In genomic region chr19:3094638-3095374, GRCh38 we compare ENCODE assay signal across 8 cellular contexts. TPM values are rescaled to one million over a fixed set of nuclear protein-coding genes. Genes with fewer than 3 reads are reported as not detected.
A peak's percentile ranks its signal among the peaks of the same experiment; 100 is the strongest.
DNase-seq lines count a peak whose midpoint lies in the region; ATAC-seq and TF ChIP-seq lines count a peak whose summit lies in the region.

No MANE protein-coding gene starts in this region.

- H3K27ac Mint-ChIP-seq in GM23338 (peak overlapping the region; percentile 59; the same call in 1 of the 2 replicates), mesothelial cell of epicardium (peak overlapping the region; percentile 72)

- TF ChIP-seq CTCF in AG10803 (conservative IDR thresholded peaks at IDR 0.05; ENCODE audit: low read length) (no peak), GM23338 (conservative IDR thresholded peaks at IDR 0.05; ENCODE audit: low read depth in 2 of 2) (no peak), cardiac fibroblast (IDR thresholded peaks at IDR 0.05; ENCODE audit: low read depth, low read length) (no peak), mesothelial cell of epicardium (IDR thresholded peaks at IDR 0.05; ENCODE audit: unreplicated experiment) (no peak), upper lobe of right lung (IDR thresholded peaks at IDR 0.05) (no peak)

- H3K27me3 ChIP-seq in GM23338 (ENCODE audit: insufficient read depth) (no peaks in the 10 kb centered on the region), upper lobe of right lung (no peaks in the 10 kb centered on the region)

- H3K36me3 Mint-ChIP-seq in GM23338 (ENCODE audit: low read depth) (no peaks in the 10 kb centered on the region), mesothelial cell of epicardium (no peaks in the 10 kb centered on the region)

- H3K27me3 Mint-ChIP-seq in GM23338 (ENCODE audit: insufficient read depth, low read depth, poor library complexity) = peaks cover 11% of the 10 kb centered on the region
- H3K27me3 Mint-ChIP-seq in mesothelial cell of epicardium (ENCODE audit: low read depth) = no peaks in the 10 kb centered on the region

- H4K20me1 ChIP-seq in GM23338 (replicated peaks; ENCODE audit: insufficient read depth) = peaks cover 8% of the 10 kb centered on the region

- peaks cover 14% of the 10 kb centered on the region for H3K4me1 ChIP-seq in GM23338 (ENCODE audit: insufficient read depth)
- H3K4me1 ChIP-seq in upper lobe of right lung = peaks cover 43% of the 10 kb centered on the region

- H3K36me3 ChIP-seq in GM23338 (ENCODE audit: insufficient read depth) (no peaks in the 10 kb centered on the region), upper lobe of right lung (no peaks in the 10 kb centered on the region)

- H3K4me1 Mint-ChIP-seq in GM23338 (peaks cover 18% of the 10 kb centered on the region), mesothelial cell of epicardium (peaks cover 21% of the 10 kb centered on the region)

- no peak overlapping the region for H2AFZ ChIP-seq in GM23338

- H3K79me2 ChIP-seq in GM23338 (replicated peaks; ENCODE audit: insufficient read depth) = peaks cover 51% of the 10 kb centered on the region

- no peaks in the 10 kb centered on the region for H3K9me2 ChIP-seq in GM23338 (ENCODE audit: insufficient read depth)

- H3F3A ChIP-seq in GM23338 (replicated peaks; ENCODE audit: low read depth) = no peaks in the 10 kb centered on the region

- ATAC-seq in GM23338 (no peak), upper lobe of right lung (no peak)

- H3K9me3 Mint-ChIP-seq in GM23338 = no peaks in the 10 kb centered on the region
- H3K9me3 Mint-ChIP-seq in mesothelial cell of epicardium = no peaks in the 10 kb centered on the region

- peak; percentile 28 for DNase-seq in AG10803 (ENCODE audit: low read depth)
- DNase-seq in GM23338 (ENCODE audit: low spot score) = no peak
- peak; percentile 67 for DNase-seq in RPMI8226
- peak; percentile 27 to 28 for DNase-seq in cardiac fibroblast (ENCODE audit: low read depth in 2 of 2)
- DNase-seq in mesothelial cell of epicardium (ENCODE audit: low spot score in 2 of 2, unreplicated experiment in 2 of 2) = peak in 1 of 2 experiments; percentile 57
- DNase-seq in upper lobe of right lung = peak; percentile 68
- no peak for DNase-seq in kidney glomerular epithelial cell (lab: John Stamatoyannopoulos, UW)
- DNase-seq in occipital lobe (lab: John Stamatoyannopoulos, UW) = no peak

- no peak overlapping the region for H3K27ac ChIP-seq in GM23338 (ENCODE audit: low read depth)
- peak overlapping the region; percentile 84 for H3K27ac ChIP-seq in upper lobe of right lung

- peak overlapping the region; percentile 84 for H3K4me3 ChIP-seq in AG10803 (ENCODE audit: low read length)
- peak overlapping the region; percentile 81 for H3K4me3 ChIP-seq in GM23338
- H3K4me3 ChIP-seq in cardiac fibroblast (replicated peaks in 1 of 2; ENCODE audit: low read depth in 2 of 2, low read length in 2 of 2) = peak overlapping the region; percentile 97 to 98
- H3K4me3 ChIP-seq in upper lobe of right lung = peak overlapping the region; percentile 69

- H3K4me3 Mint-ChIP-seq in GM23338 (peak overlapping the region; percentile 82), mesothelial cell of epicardium (peak overlapping the region; percentile 80)

- peak overlapping the region; percentile 94 for H3K4me2 ChIP-seq in GM23338

- no peaks in the 10 kb centered on the region for H3K9me3 ChIP-seq in upper lobe of right lung

- intact Hi-C loops in upper lobe of right lung (cut with DNase I) = no loop called here

TF ChIP-seq in GM23338, 12 proteins besides CTCF, POLR2A, EP300 and RAD21 (continues in another document):
- no peak for TF ChIP-seq ZNF462 (CRISPR knock-in tag; IDR thresholded peaks at IDR 0.05)

RNA-seq across cellular contexts. Expression of gene GNA11, which starts 0.6 kb away (rescaled TPM):
- total RNA-seq in GM23338 (2014; rRNA removed; shearing (Covaris generic)) = 22.6 and 26.9 TPM in 2 replicates
- 15.8 and 16.2 TPM in 2 replicates for polyA plus RNA-seq in GM23338 (2016; fragmentation: Nextera tagmentation; extraction: Ambion mirVana)
- total RNA-seq in mesothelial cell of epicardium (35.9 to 40.0 TPM (median 36.3 TPM) in 3 replicates), upper lobe of right lung (66.3 TPM), occipital lobe (56.8 TPM)

RNA-seq across cellular contexts. Expression of gene TLE5, which starts 32.5 kb away (rescaled TPM):
- total RNA-seq in GM23338 (2014; rRNA removed; shearing (Covaris generic)) = 151 and 154 TPM in 2 replicates
- polyA plus RNA-seq in GM23338 (2016; fragmentation: Nextera tagmentation; extraction: Ambion mirVana) = 130 and 132 TPM in 2 replicates
- total RNA-seq in mesothelial cell of epicardium = 411 to 417 TPM (median 413 TPM) in 3 replicates
- 458 TPM for total RNA-seq in upper lobe of right lung
- total RNA-seq in occipital lobe = 95.8 TPM

RNA-seq across cellular contexts. Expression of gene GNA15, which starts 41.0 kb away (rescaled TPM):
- 0.14 TPM in 1 of 2 replicates, not detected in the other for total RNA-seq in GM23338 (2014; rRNA removed; shearing (Covaris generic))
- polyA plus RNA-seq in GM23338 (2016; fragmentation: Nextera tagmentation; extraction: Ambion mirVana) = 0.10 and 0.31 TPM in 2 replicates
- total RNA-seq in mesothelial cell of epicardium (0.09 to 0.13 TPM (median 0.13 TPM) in 3 replicates), upper lobe of right lung (18.6 TPM), occipital lobe (1.9 TPM)

Comparison
In these comparisons a context has a peak if more than half of its experiments do, and no peak if none do; other contexts are left out.
1. DNase-seq: peak in AG10803 (single experiment), RPMI8226 (single experiment), cardiac fibroblast (2 of 2) and upper lobe of right lung (single experiment); none in GM23338 (single experiment), kidney glomerular epithelial cell (single experiment) and occipital lobe (single experiment).
2. Peak in every context shown above with its lines, with median percentiles within 50 percentile points of each other: H3K4me3 ChIP-seq.